In genomic region chr1:40258445-40258769, GRCh38 we compare ENCODE assay signal across 8 cellular contexts. TPM values are rescaled to one million over a fixed set of nuclear protein-coding genes. Genes with fewer than 3 reads are reported as not detected.
DNase-seq lines count a peak whose midpoint lies in the region; ATAC-seq, FAIRE-seq and TF ChIP-seq lines count a peak whose summit lies in the region.

No MANE protein-coding gene starts in this region.

- no peaks in the 10 kb centered on the region for H3F3A ChIP-seq in PC-3 (ENCODE audit: low read length, unreplicated experiment)

- POLR2A ChIA-PET in PC-3 (lab: Charles Lee; ENCODE audit: unreplicated experiment) = interaction anchor here (1.2 kb wide), 1 partner anchor 17 kb away, joined by 3 read pairs; no protein-coding TSS in a partner anchor

- CTCF ChIA-PET in PC-3 (lab: Charles Lee) = interaction anchor here (0.6 kb wide), 1 partner anchor 76 kb away, joined by 3 read pairs; no protein-coding TSS in a partner anchor

- peak overlapping the region; percentile 94 for H3K9ac ChIP-seq in PC-3 (ENCODE audit: low read length)

- no peak for FAIRE-seq in pancreas (lab: Jason Lieb, UNC)

- peak overlapping the region; percentile 90 for H2AFZ ChIP-seq in PC-3 (ENCODE audit: low read length)

- peaks cover 29% of the 10 kb centered on the region for H3K36me3 ChIP-seq in PC-3 (ENCODE audit: low read depth, low read length)
- peaks cover 0 to 11% (median 0%) of the 10 kb centered on the region in 3 donors for H3K36me3 ChIP-seq in pancreas

- in situ Hi-C loops in G401 (cut with HindIII; ENCODE audit: low sequenced_read_pairs) = no loop called here

- DNase-seq in GM12865 (ENCODE audit: low read depth) (no peak), PC-3 (no peak), epithelial cell of prostate (ENCODE audit: low read depth, low spot score) (no peak), pancreas (no peak), NCI-H1417 treated with DMSO at 0.1 percent for 48 hours (lab: John Stamatoyannopoulos, UW) (no peak), DMS53 treated with DMSO at 0.1 percent for 48 hours (lab: John Stamatoyannopoulos, UW; ENCODE audit: unreplicated experiment) (no peak), G401 (ENCODE audit: low spot score) (no peak)

- no peaks in the 10 kb centered on the region for H3K9me2 ChIP-seq in PC-3 (replicated peaks; ENCODE audit: low read length)

- H3K4me3 ChIP-seq in GM12865 (ENCODE audit: low read depth, low read length) (peak overlapping the region; percentile 97), PC-3 (ENCODE audit: low read length) (peak overlapping the region; percentile 100), pancreas (peak overlapping the region; percentile 59 to 83 (median 75))

- BruUV-seq in PC-3 (replicated peaks; lab: Mats Ljungman, UMichigan) = TSS peak; percentile 80

- H3K27ac ChIP-seq in PC-3 (ENCODE audit: low read length) (peak overlapping the region; percentile 65), epithelial cell of prostate (peak overlapping the region; percentile 98), pancreas (peak overlapping the region; percentile 63 to 96 (median 90))

- peak; percentile 6 for ATAC-seq in PC-3
- peak in 1 of 4 donors; percentile 1 for ATAC-seq in pancreas
- ATAC-seq in HG03439 (IDR thresholded peaks at IDR 0.05; ENCODE audit: unreplicated experiment) = no peak

- WGBS in pancreas, 2 donors = 0 to 1% methylated on average over 10 of the region's 10 CpGs

- H3K4me1 ChIP-seq in PC-3 (ENCODE audit: insufficient read depth, low read length) = peaks cover 11% of the 10 kb centered on the region
- H3K4me1 ChIP-seq in pancreas = peaks cover 6 to 12% (median 12%) of the 10 kb centered on the region in 3 donors

- H3K27me3 ChIP-seq in PC-3 (ENCODE audit: low read length) (no peaks in the 10 kb centered on the region), pancreas (no peaks in the 10 kb centered on the region)

- H3K79me2 ChIP-seq in PC-3 (ENCODE audit: low read length) = peaks cover 70% of the 10 kb centered on the region

- TF ChIP-seq CTCF in GM12865 (IDR thresholded peaks at IDR 0.05; ENCODE audit: insufficient read depth, low read depth, low read length, missing control alignments) (no peak), PC-3 (conservative IDR thresholded peaks at IDR 0.05; ENCODE audit: low read depth, low read length) (no peak), pancreas (IDR thresholded peaks at IDR 0.05) (no peak)

- intact Hi-C loops in PC-3 (cut with micrococcal nuclease) (no loop called here), pancreas (cut with DNase I) (no loop called here)

- no peaks in the 10 kb centered on the region for H4K20me1 ChIP-seq in PC-3 (ENCODE audit: low read length)

- peak overlapping the region; percentile 90 for H3K4me2 ChIP-seq in PC-3 (ENCODE audit: low read length)

- H3K9me3 ChIP-seq in PC-3 (ENCODE audit: low read length) = no peaks in the 10 kb centered on the region
- H3K9me3 ChIP-seq in pancreas = no peaks in the 10 kb centered on the region

RNA-seq across cellular contexts. Expression of gene ZMPSTE24, which starts 0.4 kb away (rescaled TPM):
- total RNA-seq in PC-3 (2014; rRNA removed) (68.7 and 76.1 TPM in 2 replicates), pancreas (10 to 100 TPM in 5 of 6 donors, 1 to 10 TPM in 1; 9.9 to 29.8 (median 12.4) TPM)
- 10 to 100 TPM in 1 of 2 donors, 1 to 10 TPM in 1; 6.9 to 17.0 TPM for polyA plus RNA-seq in pancreas
- 16.1 and 36.0 TPM in 2 replicates for total RNA-seq in G401 (2014; rRNA removed; shearing (Covaris generic))

RNA-seq across cellular contexts. Expression of gene TMCO2, which starts 10.7 kb away (rescaled TPM):
- total RNA-seq in PC-3 (2014; rRNA removed) (not detected in 2 replicates), pancreas (not detected)
- not detected for polyA plus RNA-seq in pancreas
- total RNA-seq in G401 (2014; rRNA removed; shearing (Covaris generic)) = not detected in 2 replicates

RNA-seq across cellular contexts. Expression of gene COL9A2, which starts 58.7 kb away (rescaled TPM):
- total RNA-seq in PC-3 (2014; rRNA removed) (4.4 and 7.0 TPM in 2 replicates), pancreas (10 to 100 TPM in 1 of 6 donors, 1 to 10 TPM in 3, under 1 TPM in 2; 0.55 to 10.9 (median 1.8) TPM)
- polyA plus RNA-seq in pancreas = 1 to 10 TPM; 5.4 to 7.5 TPM
- 4.0 and 6.4 TPM in 2 replicates for total RNA-seq in G401 (2014; rRNA removed; shearing (Covaris generic))
